Comparison of ENCODE assay signal across 20 cellular contexts in the genomic region with DNA sequence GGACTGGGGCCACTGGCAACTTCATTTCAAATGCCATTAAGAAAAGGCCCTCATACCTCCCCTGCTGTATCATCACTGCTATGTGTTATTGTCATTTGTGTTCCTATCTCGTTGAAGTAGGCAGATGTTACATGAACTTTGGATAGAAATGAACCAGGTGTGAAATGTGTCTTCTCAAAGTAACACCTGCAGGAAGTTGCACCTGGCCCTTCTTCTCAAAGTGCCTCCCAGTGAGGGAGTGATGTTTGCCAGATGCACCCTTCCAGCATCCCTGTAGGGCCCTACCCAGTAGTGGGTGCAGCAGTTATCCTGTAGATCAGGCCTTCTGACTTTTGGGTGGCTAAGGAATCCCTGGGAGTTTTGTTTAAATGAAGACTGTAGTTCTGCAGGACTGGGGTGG.
"Had no signal": no experiment of that assay in that cellular context is flagged by ENCODE, and none has a peak within 500 bp of the region (broad histone marks: within the 10 kb centered on the region; RNA-seq: fewer than 3 reads in every experiment).

No MANE protein-coding gene starts in this region.

- H3K9me3 ChIP-seq: lower lobe of right lung, mucosa of descending colon, right lobe of liver, stomach, vagina had no signal

- H3K27me3 ChIP-seq: right lobe of liver, stomach had no signal

- H3K4me1 ChIP-seq: parathyroid adenoma, right lobe of liver, vagina had no signal

- H3K36me3 ChIP-seq: lower lobe of right lung, right lobe of liver, stomach, vagina had no signal

- DNase-seq: activated CD4-positive, alpha-beta memory T cell treated with anti-CD3 and anti-CD28 coated beads for 36 hours; activated CD4-positive, alpha-beta T cell treated with anti-CD3 and anti-CD28 coated beads for 48 hours; activated naive CD4-positive, alpha-beta T cell treated with Interleukin-2 at 50 U/mL for 16 hours; activated naive CD8-positive, alpha-beta T cell treated with anti-CD3 and anti-CD28 coated beads for 36 hours; activated T-cell treated with anti-CD3 and anti-CD28 coated beads, Interleukin-2, amount 50 U/mL, for 48 hours; cerebellar nuclear complex; effector CD4-positive, alpha-beta T cell; erythroblast; foreskin fibroblast; kidney; lower lobe of right lung; mesendoderm; mucosa of descending colon; nephron progenitor cell; nucleus accumbens; right lobe of liver; stomach had no signal

- H2AFZ ChIP-seq: parathyroid adenoma had no signal

- H3K4me3 ChIP-seq: lower lobe of right lung, mucosa of descending colon, right lobe of liver, skin epidermis, stomach, vagina had no signal

- H3K27ac ChIP-seq: lower lobe of right lung, parathyroid adenoma, right lobe of liver, skin epidermis, stomach, vagina had no signal

- H3K9ac ChIP-seq: parathyroid adenoma had no signal

- H3K79me2 ChIP-seq: parathyroid adenoma had no signal
